Comparison of ENCODE assay signal across 8 cellular contexts in genomic region chr4:142846729-142847606, GRCh38. TPM values are rescaled to one million over a fixed set of nuclear protein-coding genes. Genes with fewer than 3 reads are reported as not detected.
DNase-seq lines count a peak whose midpoint lies in the region; ATAC-seq, FAIRE-seq and TF ChIP-seq lines count a peak whose summit lies in the region.

No MANE protein-coding gene starts in this region.

- peaks cover 18% of the 10 kb centered on the region for H3K27me3 Mint-ChIP-seq in activated naive CD4-positive, alpha-beta T cell treated with anti-CD3 and anti-CD28 coated beads, Interleukin-2, amount 10 ng/mL, durations not matched to agents 7 days and 5 days

- H3K27ac Mint-ChIP-seq in activated naive CD4-positive, alpha-beta T cell treated with anti-CD3 and anti-CD28 coated beads, Interleukin-2, amount 10 ng/mL, durations not matched to agents 7 days and 5 days, result peak overlapping the region; percentile 75

- no peaks in the 10 kb centered on the region for H3K36me3 ChIP-seq in aorta (ENCODE audit: control insufficient read depth in 1 of 2, insufficient read depth in 2 of 2, low read length in 1 of 2)

- ATAC-seq in HG03060 (IDR thresholded peaks at IDR 0.05; ENCODE audit: low read depth, unreplicated experiment), result peak; percentile 40
- ATAC-seq in aorta (ENCODE audit: low FRiP score), result peak; percentile 47

- FAIRE-seq in RCC 7860 (lab: Jason Lieb, UNC), result no peak

- H3K36me3 Mint-ChIP-seq in activated naive CD4-positive, alpha-beta T cell treated with anti-CD3 and anti-CD28 coated beads, Interleukin-2, amount 10 ng/mL, durations not matched to agents 7 days and 5 days, result no peaks in the 10 kb centered on the region

- H3K4me1 Mint-ChIP-seq in activated naive CD4-positive, alpha-beta T cell treated with anti-CD3 and anti-CD28 coated beads, Interleukin-2, amount 10 ng/mL, durations not matched to agents 7 days and 5 days, result peaks cover 27% of the 10 kb centered on the region

- no peaks in the 10 kb centered on the region for H3K27me3 ChIP-seq in aorta (ENCODE audit: control insufficient read depth in 1 of 2, insufficient read depth in 2 of 2, low read length in 1 of 2)

- DNase-seq in RCC 7860 (ENCODE audit: low spot score) (peak; percentile 7), cardiac septum (ENCODE audit: low spot score) (peak; percentile 78), renal cortical epithelial cell (ENCODE audit: low read depth) (peak; percentile 34), aorta (peak; percentile 52 to 73), T1000 (lab: John Stamatoyannopoulos, UW) (no peak)
- peak; percentile 87 for DNase-seq in activated naive CD4-positive, alpha-beta T cell treated with anti-CD3 and anti-CD28 coated beads, Interleukin-2, amount 10 ng/mL, durations not matched to agents 7 days and 5 days

- H3K4me3 ChIP-seq in aorta (ENCODE audit: low read length in 2 of 2), result peak overlapping the region; percentile 9 to 84

- H3K9me3 Mint-ChIP-seq in activated naive CD4-positive, alpha-beta T cell treated with anti-CD3 and anti-CD28 coated beads, Interleukin-2, amount 10 ng/mL, durations not matched to agents 7 days and 5 days, result no peaks in the 10 kb centered on the region

- intact Hi-C loops in cardiac septum (cut with DNase I) (loop anchor here (5.0 to 10.0 kb wide), 2 partner anchors 720 to 1542 kb away; no protein-coding TSS in a partner anchor), aorta (cut with DNase I) (loop anchor here (2.0 to 5.0 kb wide), 4 partner anchors 495 to 720 kb away; no protein-coding TSS in a partner anchor)

- H3K4me1 ChIP-seq in aorta (ENCODE audit: control insufficient read depth in 1 of 2, insufficient read depth in 2 of 2, low read length in 2 of 2), result no peaks in the 10 kb centered on the region

- WGBS in aorta, 2 donors, result 8 to 13% methylated on average over 38 to 50 of the region's 50 CpGs

- H3K4me3 Mint-ChIP-seq in activated naive CD4-positive, alpha-beta T cell treated with anti-CD3 and anti-CD28 coated beads, Interleukin-2, amount 10 ng/mL, durations not matched to agents 7 days and 5 days, result peak overlapping the region; percentile 89

- CTCF ChIA-PET in activated naive CD4-positive, alpha-beta T cell treated with anti-CD3 and anti-CD28 coated beads, Interleukin-2, amount 10 ng/mL, durations not matched to agents 7 days and 5 days (lab: Charles Lee), result interaction anchor here (0.6 to 1.9 kb wide), 8 partner anchors 17 to 825 kb away, joined by 3 to 5 read pairs (median 3); no protein-coding TSS in a partner anchor

- peak; percentile 51; the same call in 2 of the 3 replicates for TF ChIP-seq CTCF in GM12872 (IDR thresholded peaks at IDR 0.05; ENCODE audit: insufficient read depth, low read depth, low read length)

- H3K9me3 ChIP-seq in aorta (ENCODE audit: control insufficient read depth, low read length), result no peaks in the 10 kb centered on the region

- H3K27ac ChIP-seq in aorta (ENCODE audit: low read depth in 1 of 2, low read length in 2 of 2), result peak overlapping the region in 1 of 2 donors; percentile 22

RNA-seq across cellular contexts. Expression of gene INPP4B, which starts 0.9 kb away (rescaled TPM):
- total RNA-seq in cardiac septum, result 83.1 TPM
- 16.1 and 16.6 TPM in 2 replicates for total RNA-seq in renal cortical epithelial cell
- total RNA-seq in aorta, result 10 to 100 TPM; 29.7 to 36.8 TPM
- polyA plus RNA-seq in aorta, result 10 to 100 TPM in 1 of 2 donors, 1 to 10 TPM in 1; 3.3 to 11.6 TPM
